In the genomic region with DNA sequence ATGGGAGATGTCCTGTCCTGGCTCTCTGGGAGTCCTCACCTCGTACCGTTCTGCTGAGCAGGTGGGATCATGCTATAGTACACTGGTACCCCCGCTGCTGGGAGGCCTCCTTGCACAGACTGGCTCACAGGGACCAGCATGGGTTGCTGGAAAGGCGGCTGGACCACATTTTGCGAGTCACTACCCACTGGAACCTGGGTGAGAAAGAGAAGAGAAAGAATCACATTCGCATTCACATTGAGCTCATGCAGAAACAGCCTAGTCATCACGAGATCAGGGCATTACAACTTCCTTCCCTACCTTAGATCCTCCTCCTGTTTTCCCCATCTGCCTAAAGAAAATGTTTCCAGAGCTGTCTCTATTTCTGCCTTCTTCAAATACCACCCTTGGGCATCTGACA, we compare ENCODE assay signal across 1 cellular context.
TF ChIP-seq lines count a peak whose summit lies in the region.

No MANE protein-coding gene starts in this region.

TF ChIP-seq in HepG2, 621 proteins besides CTCF, POLR2A, EP300 and RAD21:
- TF ChIP-seq KLF13 (CRISPR knock-in tag; IDR thresholded peaks at IDR 0.05) (no peak), ZNF138 (CRISPR knock-in tag; IDR thresholded peaks at IDR 0.05; ENCODE audit: low read depth) (no peak), NCOA5 (CRISPR knock-in tag; IDR thresholded peaks at IDR 0.05) (no peak), JUNB (CRISPR knock-in tag; IDR thresholded peaks at IDR 0.05; ENCODE audit: borderline replicate concordance) (no peak), FOXA3 (CRISPR knock-in tag; IDR thresholded peaks at IDR 0.05) (no peak), NFYC (CRISPR knock-in tag; IDR thresholded peaks at IDR 0.05) (no peak), MED13 (CRISPR knock-in tag; IDR thresholded peaks at IDR 0.05) (no peak), ZNF546 (CRISPR knock-in tag; conservative IDR thresholded peaks at IDR 0.05) (no peak), ATM (IDR thresholded peaks at IDR 0.05; ENCODE audit: borderline replicate concordance) (no peak), ZNF564 (CRISPR knock-in tag; IDR thresholded peaks at IDR 0.05) (no peak), FOXJ3 (CRISPR knock-in tag; IDR thresholded peaks at IDR 0.05; ENCODE audit: borderline replicate concordance) (no peak), ZNF556 (CRISPR knock-in tag; IDR thresholded peaks at IDR 0.05; ENCODE audit: borderline replicate concordance) (no peak), ARHGAP35 (CRISPR knock-in tag; IDR thresholded peaks at IDR 0.05; ENCODE audit: borderline replicate concordance) (no peak), NFKBIZ (CRISPR knock-in tag; IDR thresholded peaks at IDR 0.05) (no peak), NFIB (CRISPR knock-in tag; IDR thresholded peaks at IDR 0.05; ENCODE audit: borderline replicate concordance) (no peak), RBM22 (optimal IDR thresholded peaks at IDR 0.05; ENCODE audit: low read length) (no peak)
- TF ChIP-seq, protein P1, sequence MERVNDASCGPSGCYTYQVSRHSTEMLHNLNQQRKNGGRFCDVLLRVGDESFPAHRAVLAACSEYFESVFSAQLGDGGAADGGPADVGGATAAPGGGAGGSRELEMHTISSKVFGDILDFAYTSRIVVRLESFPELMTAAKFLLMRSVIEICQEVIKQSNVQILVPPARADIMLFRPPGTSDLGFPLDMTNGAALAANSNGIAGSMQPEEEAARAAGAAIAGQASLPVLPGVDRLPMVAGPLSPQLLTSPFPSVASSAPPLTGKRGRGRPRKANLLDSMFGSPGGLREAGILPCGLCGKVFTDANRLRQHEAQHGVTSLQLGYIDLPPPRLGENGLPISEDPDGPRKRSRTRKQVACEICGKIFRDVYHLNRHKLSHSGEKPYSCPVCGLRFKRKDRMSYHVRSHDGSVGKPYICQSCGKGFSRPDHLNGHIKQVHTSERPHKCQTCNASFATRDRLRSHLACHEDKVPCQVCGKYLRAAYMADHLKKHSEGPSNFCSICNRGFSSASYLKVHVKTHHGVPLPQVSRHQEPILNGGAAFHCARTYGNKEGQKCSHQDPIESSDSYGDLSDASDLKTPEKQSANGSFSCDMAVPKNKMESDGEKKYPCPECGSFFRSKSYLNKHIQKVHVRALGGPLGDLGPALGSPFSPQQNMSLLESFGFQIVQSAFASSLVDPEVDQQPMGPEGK (CRISPR knock-in tag; IDR thresholded peaks at IDR 0.05) = no peak
- TF ChIP-seq, protein P2, sequence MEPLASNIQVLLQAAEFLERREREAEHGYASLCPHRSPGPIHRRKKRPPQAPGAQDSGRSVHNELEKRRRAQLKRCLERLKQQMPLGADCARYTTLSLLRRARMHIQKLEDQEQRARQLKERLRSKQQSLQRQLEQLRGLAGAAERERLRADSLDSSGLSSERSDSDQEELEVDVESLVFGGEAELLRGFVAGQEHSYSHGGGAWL (CRISPR knock-in tag; IDR thresholded peaks at IDR 0.05) = no peak
- TF ChIP-seq, protein P3, sequence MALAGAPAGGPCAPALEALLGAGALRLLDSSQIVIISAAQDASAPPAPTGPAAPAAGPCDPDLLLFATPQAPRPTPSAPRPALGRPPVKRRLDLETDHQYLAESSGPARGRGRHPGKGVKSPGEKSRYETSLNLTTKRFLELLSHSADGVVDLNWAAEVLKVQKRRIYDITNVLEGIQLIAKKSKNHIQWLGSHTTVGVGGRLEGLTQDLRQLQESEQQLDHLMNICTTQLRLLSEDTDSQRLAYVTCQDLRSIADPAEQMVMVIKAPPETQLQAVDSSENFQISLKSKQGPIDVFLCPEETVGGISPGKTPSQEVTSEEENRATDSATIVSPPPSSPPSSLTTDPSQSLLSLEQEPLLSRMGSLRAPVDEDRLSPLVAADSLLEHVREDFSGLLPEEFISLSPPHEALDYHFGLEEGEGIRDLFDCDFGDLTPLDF (CRISPR knock-in tag; IDR thresholded peaks at IDR 0.05) = no peak
